ENCODE assay signal across 8 cellular contexts in genomic region chr3:120416868-120417267, GRCh38. TPM values are rescaled to one million over a fixed set of nuclear protein-coding genes. Genes with fewer than 3 reads are reported as not detected.
DNase-seq lines count a peak whose midpoint lies in the region; ATAC-seq, FAIRE-seq and TF ChIP-seq lines count a peak whose summit lies in the region.

No MANE protein-coding gene starts in this region.

- H3K27ac Mint-ChIP-seq in CD4-positive, CD25-positive, alpha-beta regulatory T cell, result no peak overlapping the region

- no peaks in the 10 kb centered on the region for H3K23me2 ChIP-seq in H1 (ENCODE audit: low read depth, low read length)

- no peak overlapping the region for H2BK120ac ChIP-seq in H1 (replicated peaks; ENCODE audit: low read depth, low read length)

- H4K5ac ChIP-seq in H1 (ENCODE audit: insufficient read length, low read depth, low read length), result no peak overlapping the region

- 0 out of 2 replicates have a peak, but pooled peaks cover 3% of the 10 kb centered on the region for H3K79me1 ChIP-seq in H1 (ENCODE audit: low read depth, low read length)

- TF ChIP-seq RAD21 in H1 (IDR thresholded peaks at IDR 0.05 in 1 of 2, conservative IDR thresholded peaks at IDR 0.05 in 1 of 2; ENCODE audit: low read depth in 2 of 2, low read length in 2 of 2), result no peak

- H3K27me3 Mint-ChIP-seq in CD4-positive, CD25-positive, alpha-beta regulatory T cell, result peaks cover 36% of the 10 kb centered on the region

- H3K36me3 Mint-ChIP-seq in CD4-positive, CD25-positive, alpha-beta regulatory T cell, result no peaks in the 10 kb centered on the region

- CTCF ChIA-PET in H1 (lab: Charles Lee; ENCODE audit: partially characterized antibody), result interaction anchor here (0.6 to 23.6 kb wide), 44 partner anchors 8 to 1117 kb away, joined by 3 to 294 read pairs (median 6); partner anchors contain the start of genes FSTL1 and LRRC58

- intact Hi-C loops in sciatic nerve (cut with DNase I), result no loop called here

- H3K56ac ChIP-seq in H1 (replicated peaks; ENCODE audit: insufficient read length, low read depth, low read length), result no peak overlapping the region

- DNase-seq in CD4-positive, CD25-positive, alpha-beta regulatory T cell, result no peak
- no peak for DNase-seq in H1 (ENCODE audit: low read depth in 1 of 2, low spot score in 2 of 2)
- DNase-seq in sciatic nerve (ENCODE audit: low spot score), result no peak
- DNase-seq in islet precursor cell, result no peak
- no peak for DNase-seq in OCI-M2 (lab: John Stamatoyannopoulos, UW; ENCODE audit: unreplicated experiment)
- DNase-seq in DMS114 treated with DMSO at 0.1 percent for 48 hours (lab: John Stamatoyannopoulos, UW; ENCODE audit: unreplicated experiment), result no peak

- H3K4me1 ChIP-seq in CD4-positive, CD25-positive, alpha-beta regulatory T cell (ENCODE audit: control insufficient read depth, insufficient read depth, low read length, poor library complexity, severe bottlenecking), result peaks cover 11% of the 10 kb centered on the region
- peaks cover 31% of the 10 kb centered on the region for H3K4me1 ChIP-seq in HUES64 (ENCODE audit: insufficient read depth, low read length)
- peaks cover 0 to 13% (median 9%) of the 10 kb centered on the region in 4 experiments; a peak in 6 of 7 replicates for H3K4me1 ChIP-seq in H1 (replicated peaks in 1 of 4; ENCODE audit: control insufficient read depth in 3 of 4, insufficient read depth in 4 of 4, low read length in 3 of 4)

- no peak overlapping the region for H3K23ac ChIP-seq in H1 (ENCODE audit: insufficient read length)

- H2BK15ac ChIP-seq in H1 (ENCODE audit: low read length), result peak overlapping the region; percentile 89

- peak overlapping the region; percentile 47; the same call in 1 of the 2 replicates for H4K8ac ChIP-seq in H1 (ENCODE audit: extremely low read depth, insufficient read depth, low read length)

- H2BK20ac ChIP-seq in H1 (ENCODE audit: low read length), result no peak overlapping the region

- no peak overlapping the region for H3K9ac ChIP-seq in HUES64 (ENCODE audit: low read depth, low read length)
- H3K9ac ChIP-seq in H1 (replicated peaks in 1 of 4; ENCODE audit: extremely low read depth in 1 of 4, low read depth in 3 of 4, low read length in 3 of 4), result no peak overlapping the region

- FAIRE-seq in H1 (lab: Jason Lieb, UNC), result no peak

- H3K4me2 ChIP-seq in H1 (ENCODE audit: insufficient read depth in 1 of 2, low read depth in 2 of 2, low read length in 2 of 2), result no peak overlapping the region

- peak overlapping the region; percentile 79 for H3K4me3 ChIP-seq in CD4-positive, CD25-positive, alpha-beta regulatory T cell (ENCODE audit: low read depth, low read length)
- H3K4me3 ChIP-seq in HUES64 (ENCODE audit: low read length) (no peak overlapping the region), H1 (ENCODE audit: extremely low read depth in 1 of 4, insufficient read depth in 2 of 4, low read depth in 3 of 4, low read length in 4 of 4) (no peak overlapping the region)

- H2BK12ac ChIP-seq in H1 (ENCODE audit: low read depth, low read length), result 0 out of 2 replicates have a peak overlapping the region, but pooled peaks have one; percentile 31

- H3K27ac ChIP-seq in CD4-positive, CD25-positive, alpha-beta regulatory T cell (ENCODE audit: insufficient read depth, low read length, poor library complexity, severe bottlenecking), result no peak overlapping the region
- H3K27ac ChIP-seq in HUES64 (ENCODE audit: low read depth, low read length) (peak overlapping the region; percentile 54), H1 (ENCODE audit: low read depth, low read length) (no peak overlapping the region)

- peak overlapping the region; percentile 20 for H4K91ac ChIP-seq in H1 (replicated peaks; ENCODE audit: insufficient read length, low read length)

- no peak for TF ChIP-seq EP300 in H1 (IDR thresholded peaks at IDR 0.05; ENCODE audit: borderline replicate concordance in 1 of 2, low read depth in 2 of 2, low read length in 2 of 2)

- peak in 1 of 2 donors; percentile 6 for ATAC-seq in CD4-positive, CD25-positive, alpha-beta regulatory T cell (ENCODE audit: low read depth in 2 of 2)
- ATAC-seq in GM21367 (IDR thresholded peaks at IDR 0.05; ENCODE audit: unreplicated experiment) (peak; percentile 13), sciatic nerve (peak; percentile 16)

- H3K4ac ChIP-seq in H1 (replicated peaks; ENCODE audit: insufficient read length, low read depth, low read length), result no peak overlapping the region

- H3K4me3 Mint-ChIP-seq in CD4-positive, CD25-positive, alpha-beta regulatory T cell, result peak overlapping the region in 3 of 4 donors; percentile 79 to 95 (median 84)

- H3K9me3 Mint-ChIP-seq in CD4-positive, CD25-positive, alpha-beta regulatory T cell, result no peaks in the 10 kb centered on the region

- no peaks in the 10 kb centered on the region for H3K9me3 ChIP-seq in CD4-positive, CD25-positive, alpha-beta regulatory T cell (ENCODE audit: control insufficient read depth in 2 of 2, low read length in 2 of 2)
- H3K9me3 ChIP-seq in HUES64 (ENCODE audit: insufficient read depth, low read depth, low read length) (peaks cover 3% of the 10 kb centered on the region), H1 (ENCODE audit: insufficient read depth in 2 of 2, low read depth in 1 of 2, low read length in 1 of 2) (peaks cover 0 to 3% of the 10 kb centered on the region in 2 experiments; a peak in 1 of 4 replicates)

- H3K18ac ChIP-seq in H1 (ENCODE audit: extremely low read depth, low read length), result no peak overlapping the region

- TF ChIP-seq CTCF in H1 (IDR thresholded peaks at IDR 0.05; ENCODE audit: control extremely low read depth in 1 of 3, insufficient read depth in 1 of 3, low read depth in 1 of 3, low read length in 3 of 3), result no peak

- no peak for TF ChIP-seq POLR2A in H1 (IDR thresholded peaks at IDR 0.05; ENCODE audit: control extremely low read depth in 1 of 2, low read depth in 2 of 2, low read length in 2 of 2)

- peaks cover 1 to 3% of the 10 kb centered on the region in 2 experiments for H4K20me1 ChIP-seq in H1 (replicated peaks in 1 of 2; ENCODE audit: control insufficient read depth in 1 of 2, insufficient read depth in 2 of 2, low read length in 2 of 2)

- no peak overlapping the region for H2BK5ac ChIP-seq in H1 (ENCODE audit: low read depth, low read length)

- H2AFZ ChIP-seq in H1 (ENCODE audit: low read length), result no peak overlapping the region

- 64% methylated on average over 2 of the region's 2 CpGs for WGBS in HUES64
- WGBS in H1 (ENCODE audit: extremely low coverage in 1 of 2, insufficient coverage in 1 of 2, insufficient read length in 1 of 2, insufficient replicate concordance in 2 of 2, low coverage in 1 of 2, low lambda C conversion rate in 2 of 2, missing lambda C conversion rate in 1 of 2), 2 experiments, result 68% methylated on average over 2 of the region's 2 CpGs; no CpG with 5 or more reads in 1 of the 2 experiments

- H3K27me3 ChIP-seq in CD4-positive, CD25-positive, alpha-beta regulatory T cell (ENCODE audit: control insufficient read depth, insufficient read depth, low read length), result peaks cover 2% of the 10 kb centered on the region
- no peaks in the 10 kb centered on the region for H3K27me3 ChIP-seq in HUES64 (ENCODE audit: insufficient read depth, low read length)
- no peaks in the 10 kb centered on the region for H3K27me3 ChIP-seq in H1 (replicated peaks in 1 of 4; ENCODE audit: control insufficient read depth in 3 of 4, extremely low read depth in 1 of 4, insufficient read depth in 3 of 4, low read length in 3 of 4)

- H3K79me2 ChIP-seq in H1 (ENCODE audit: control insufficient read depth in 1 of 2, insufficient read depth in 2 of 2, low read length in 2 of 2), result peaks cover 0 to 11% of the 10 kb centered on the region in 2 experiments; a peak in 1 of 4 replicates

- H3K14ac ChIP-seq in H1 (ENCODE audit: insufficient read length), result no peak overlapping the region

- no peaks in the 10 kb centered on the region for H3K36me3 ChIP-seq in CD4-positive, CD25-positive, alpha-beta regulatory T cell (ENCODE audit: control insufficient read depth, insufficient read depth, low read length)
- H3K36me3 ChIP-seq in HUES64 (ENCODE audit: insufficient read depth, low read length) (peaks cover 28% of the 10 kb centered on the region), H1 (ENCODE audit: control insufficient read depth in 2 of 4, insufficient read depth in 4 of 4, low read length in 3 of 4) (peaks cover 5 to 24% (median 16%) of the 10 kb centered on the region in 4 experiments; a peak in 7 of 8 replicates)

- H3K4me1 Mint-ChIP-seq in CD4-positive, CD25-positive, alpha-beta regulatory T cell, result peaks cover 6 to 17% (median 11%) of the 10 kb centered on the region in 4 donors

- POLR2A ChIA-PET in H1 (lab: Charles Lee; ENCODE audit: partially characterized antibody), result interaction anchor here (0.6 to 21.2 kb wide), 11 partner anchors 11 to 177 kb away, joined by 3 to 299 read pairs (median 4); partner anchors contain the start of genes FSTL1 and LRRC58

- H2AK5ac ChIP-seq in H1 (ENCODE audit: low read depth, low read length), result peak overlapping the region; percentile 32; the same call in 1 of the 2 replicates

TF ChIP-seq in H1, 55 proteins besides CTCF, POLR2A, EP300 and RAD21:
- TF ChIP-seq POLR2AphosphoS5 (IDR thresholded peaks at IDR 0.05; ENCODE audit: low read depth, low read length), result 0 out of 2 replicates have a peak, but pooled peaks have one; percentile 21
- no peak for TF ChIP-seq CREB1 (IDR thresholded peaks at IDR 0.05)
- no peak for TF ChIP-seq SP4 (IDR thresholded peaks at IDR 0.05; ENCODE audit: low read length)
- TF ChIP-seq GABPA (IDR thresholded peaks at IDR 0.05; ENCODE audit: borderline replicate concordance, insufficient read depth, low read length), result no peak

RNA-seq across cellular contexts. Expression of gene FSTL1, which starts 33.9 kb away (rescaled TPM):
- 1.0 TPM for total RNA-seq in CD4-positive, CD25-positive, alpha-beta regulatory T cell
- polyA plus RNA-seq in CD4-positive, CD25-positive, alpha-beta regulatory T cell, result not detected
- polyA plus RNA-seq in HUES64 (2013, experiment 1 of 2), result 142 TPM
- polyA plus RNA-seq in HUES64 (2013, experiment 2 of 2), result 186 TPM
- total RNA-seq in H1 (2021; fragmentation: NEBNext Ultra II Directional; extraction: Animal tissue kit (Norgen Biotek cat#: 25700)), result 502 and 516 TPM in 2 replicates
- 158 and 168 TPM in 2 replicates for polyA plus RNA-seq in H1 (2011; rRNA removed)
- 238 TPM for polyA plus RNA-seq in H1 (2011; cell fraction: cytosol; rRNA removed)
- polyA plus RNA-seq in H1 (2011; cell fraction: nucleus; rRNA removed), result 366 TPM
- polyA plus RNA-seq in H1 (2012, experiment 1 of 2), result 322 to 479 TPM (median 419 TPM) in 4 replicates
- 22.7 TPM for polyA plus RNA-seq in H1 (2012, experiment 2 of 2)
- polyA plus RNA-seq in H1 (2013, experiment 1 of 2), result 296 TPM
- polyA plus RNA-seq in H1 (2013, experiment 2 of 2), result 334 TPM
- 543 and 781 TPM in 2 replicates for polyA minus RNA-seq in H1 (2011; rRNA and poly(A)+ RNA removed)
- polyA minus RNA-seq in H1 (2011; cell fraction: cytosol; rRNA and poly(A)+ RNA removed), result 248 TPM
- 164 TPM for polyA minus RNA-seq in H1 (2011; cell fraction: nucleus; rRNA and poly(A)+ RNA removed)
- 480 TPM for total RNA-seq in sciatic nerve

Comparison
In these comparisons a context has a peak if more than half of its experiments do, and no peak if none do; other contexts are left out.
1. RNA of gene FSTL1, which starts 33.9 kb away (total RNA-seq): 502 to 516 TPM in H1 and 480 TPM in sciatic nerve (single experiment); 1.0 TPM in CD4-positive, CD25-positive, alpha-beta regulatory T cell (single experiment); every median in the first group is over 100 times any median in the second.